In genomic region chr22:27331526-27332281, GRCh38 we compare ENCODE assay signal across 9 cellular contexts.
A peak's percentile ranks its signal among the peaks of the same experiment; 100 is the strongest.
DNase-seq lines count a peak whose midpoint lies in the region; ATAC-seq and TF ChIP-seq lines count a peak whose summit lies in the region.
"Had no signal": no experiment of that assay in that cellular context is flagged by ENCODE, and none has a peak within 500 bp of the region (broad histone marks: within the 10 kb centered on the region; RNA-seq: fewer than 3 reads in every experiment).

No MANE protein-coding gene starts in this region.

- ATAC-seq in GM18519 (IDR thresholded peaks at IDR 0.05; ENCODE audit: low FRiP score, unreplicated experiment): no peak

- TF ChIP-seq CTCF in thyroid gland (IDR thresholded peaks at IDR 0.05): peak in 5 of 6 experiments; percentile 10 to 52 (median 29)

- H3K36me3 ChIP-seq in thyroid gland: no peaks in the 10 kb centered on the region

- no peak overlapping the region for H3K4me3 ChIP-seq in thyroid gland (replicated peaks in 1 of 3)

- TF ChIP-seq POLR2A in thyroid gland (IDR thresholded peaks at IDR 0.05): no peak

- H3K4me1 ChIP-seq in thyroid gland: peaks cover 0 to 6% of the 10 kb centered on the region in 2 donors
- H3K4me1 ChIP-seq: Caco-2 had no signal

- no peak overlapping the region for H3K27ac ChIP-seq in thyroid gland

- peak; percentile 9 for DNase-seq in NCI-H2227 (lab: John Stamatoyannopoulos, UW; ENCODE audit: unreplicated experiment)
- no peak for DNase-seq in NCI-H2227 treated with DMSO at 0.1 percent for 48 hours (lab: John Stamatoyannopoulos, UW)
- peak in 32 of 58 donors; percentile 6 to 65 (median 24) for DNase-seq in anterior cingulate cortex (lab: John Stamatoyannopoulos, UW)
- peak; percentile 69 for DNase-seq in islet precursor cell
- DNase-seq in thyroid gland: peak; percentile 53 to 56
- DNase-seq in AML-193 (lab: John Stamatoyannopoulos, UW): no peak
- no peak for DNase-seq in HuH-7 (ENCODE audit: low spot score)

- WGBS in thyroid gland, 2 donors: 47 to 51% methylated on average over 13 to 14 of the region's 16 CpGs

- intact Hi-C loops in thyroid gland (cut with DNase I): no loop called here

- no peaks in the 10 kb centered on the region for H3K9me3 ChIP-seq in thyroid gland
- H3K9me3 ChIP-seq: Caco-2 had no signal

- H3K27me3 ChIP-seq in thyroid gland: no peaks in the 10 kb centered on the region

Comparison
In these comparisons a context has a peak if more than half of its experiments do, and no peak if none do; other contexts are left out.
1. DNase-seq: peak in NCI-H2227 (single experiment), anterior cingulate cortex (32 of 58), islet precursor cell (single experiment) and thyroid gland (2 of 2); none in NCI-H2227 treated with DMSO at 0.1 percent for 48 hours (single experiment), AML-193 (0 of 2) and HuH-7 (single experiment).